ENCODE assay signal across 10 cellular contexts in the genomic region with DNA sequence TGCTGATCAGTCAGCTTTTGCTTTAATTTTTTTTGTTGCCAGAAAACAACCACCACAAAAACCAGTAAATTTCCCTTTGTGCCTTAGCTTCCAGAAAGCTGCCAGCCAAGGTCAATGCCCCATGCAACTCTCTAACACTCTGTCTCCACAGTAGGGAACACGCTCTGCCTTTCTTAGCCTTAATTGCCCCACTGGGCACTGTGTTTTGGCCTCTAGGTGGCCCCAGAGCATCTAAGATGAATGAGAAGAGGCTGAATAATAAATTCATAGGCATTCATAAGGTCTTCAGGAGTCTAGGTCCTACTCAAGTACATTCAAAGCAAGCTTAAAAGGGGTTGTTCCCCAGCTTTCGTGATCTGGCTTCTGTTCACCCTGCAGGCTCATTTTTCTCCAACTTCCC. TPM values are rescaled to one million over a fixed set of nuclear protein-coding genes. Genes with fewer than 3 reads are reported as not detected.
A peak's percentile ranks its signal among the peaks of the same experiment; 100 is the strongest.
DNase-seq lines count a peak whose midpoint lies in the region; ATAC-seq and TF ChIP-seq lines count a peak whose summit lies in the region.
"Had no signal": no experiment of that assay in that cellular context is flagged by ENCODE, and none has a peak within 500 bp of the region (broad histone marks: within the 10 kb centered on the region; RNA-seq: fewer than 3 reads in every experiment).

No MANE protein-coding gene starts in this region.

- no peaks in the 10 kb centered on the region for H3K4me1 ChIP-seq in Caco-2

- peak in 1 of 2 experiments; percentile 41 for TF ChIP-seq CTCF in Caco-2 (IDR thresholded peaks at IDR 0.05; ENCODE audit: insufficient read depth in 1 of 2, low read depth in 1 of 2, low read length in 1 of 2, severe bottlenecking in 1 of 2, unreplicated experiment in 1 of 2)
- TF ChIP-seq CTCF in GM12873 (IDR thresholded peaks at IDR 0.05; ENCODE audit: insufficient read depth, low read depth, low read length, missing control alignments): peak; percentile 50
- TF ChIP-seq CTCF in fibroblast of villous mesenchyme (IDR thresholded peaks at IDR 0.05; ENCODE audit: insufficient read depth, low read depth, low read length): peak; percentile 25

- no peaks in the 10 kb centered on the region for H3K27me3 ChIP-seq in Caco-2 (replicated peaks; ENCODE audit: control insufficient read depth, insufficient read depth, low read length)

- no peaks in the 10 kb centered on the region for H3K36me3 Mint-ChIP-seq in Caco-2 (ENCODE audit: insufficient read depth, unreplicated experiment)

- H3K9me3 Mint-ChIP-seq in Caco-2 (ENCODE audit: unreplicated experiment): no peaks in the 10 kb centered on the region
- H3K9me3 Mint-ChIP-seq: activated T-cell treated with anti-CD3 and anti-CD28 coated beads, Interleukin-2, amount 50 U/mL, for 4 hours had no signal

- DNase-seq in Caco-2 (peak; percentile 26 to 38), NCI-H69 (lab: John Stamatoyannopoulos, UW) (peak; percentile 26), fibroblast of villous mesenchyme (ENCODE audit: low read depth) (no peak), KG1 (lab: John Stamatoyannopoulos, UW) (no peak), NCI-H2107 treated with DMSO at 0.1 percent for 48 hours (lab: John Stamatoyannopoulos, UW; ENCODE audit: unreplicated experiment) (no peak), NCI-H187 treated with DMSO at 0.1 percent for 48 hours (lab: John Stamatoyannopoulos, UW) (no peak)
- DNase-seq: activated T-cell treated with anti-CD3 and anti-CD28 coated beads, Interleukin-2, amount 50 U/mL, for 4 hours had no signal

- H3K4me3 ChIP-seq in Caco-2 (ENCODE audit: low read depth, low read length): no peak overlapping the region
- no peak overlapping the region for H3K4me3 ChIP-seq in fibroblast of villous mesenchyme (ENCODE audit: low read depth, low read length)

- peaks cover 3% of the 10 kb centered on the region for H3K27me3 Mint-ChIP-seq in Caco-2 (ENCODE audit: insufficient read depth, unreplicated experiment)

- H3K4me3 Mint-ChIP-seq in Caco-2 (ENCODE audit: unreplicated experiment): no peak overlapping the region
- H3K4me3 Mint-ChIP-seq: activated T-cell treated with anti-CD3 and anti-CD28 coated beads, Interleukin-2, amount 50 U/mL, for 4 hours had no signal

- no peaks in the 10 kb centered on the region for H3K9me3 ChIP-seq in Caco-2

- H3K27ac Mint-ChIP-seq in Caco-2 (ENCODE audit: unreplicated experiment): no peak overlapping the region

- CTCF ChIA-PET in Caco-2 (lab: Charles Lee): interaction anchor here (0.7 to 0.8 kb wide), 2 partner anchors 175 to 424 kb away, joined by 3 read pairs; no protein-coding TSS in a partner anchor

- intact Hi-C loops in Caco-2 (cut with micrococcal nuclease; ENCODE audit: unreplicated experiment): no loop called here

- no peaks in the 10 kb centered on the region for H3K36me3 ChIP-seq in Caco-2 (ENCODE audit: control insufficient read depth, insufficient read depth, low read length)

- no peaks in the 10 kb centered on the region for H3K4me1 Mint-ChIP-seq in Caco-2 (ENCODE audit: low read depth, unreplicated experiment)

- no TSS peak for BruUV-seq in Caco-2 (replicated peaks; lab: Mats Ljungman, UMichigan)

- POLR2A ChIA-PET in Caco-2 (lab: Charles Lee): no interaction called here

- ATAC-seq in GM21528 (IDR thresholded peaks at IDR 0.05; ENCODE audit: low FRiP score, unreplicated experiment): no peak
- ATAC-seq: activated T-cell treated with anti-CD3 and anti-CD28 coated beads, Interleukin-2, amount 50 U/mL, for 4 hours; left colon had no signal

RNA-seq across cellular contexts. Expression of gene PASD1, which starts 57.7 kb away (rescaled TPM):
- total RNA-seq in Caco-2 (2022) (not detected in 2 replicates), fibroblast of villous mesenchyme (not detected in 2 replicates)
- total RNA-seq: activated T-cell treated with anti-CD3 and anti-CD28 coated beads, Interleukin-2, amount 50 U/mL, for 4 hours; left colon had no signal

Comparison
In these comparisons a context has a peak if more than half of its experiments do, and no peak if none do; other contexts are left out.
1. DNase-seq: peak in Caco-2 (2 of 2) and NCI-H69 (single experiment); none in fibroblast of villous mesenchyme (single experiment), KG1 (single experiment), NCI-H2107 treated with DMSO at 0.1 percent for 48 hours (single experiment) and NCI-H187 treated with DMSO at 0.1 percent for 48 hours (single experiment).